ENCODE assay signal across 17 cellular contexts in genomic region chr18:8711736-8712135, GRCh38.
"Had no signal": no experiment of that assay in that cellular context is flagged by ENCODE, and none has a peak within 500 bp of the region (broad histone marks: within the 10 kb centered on the region; RNA-seq: fewer than 3 reads in every experiment).

No MANE protein-coding gene starts in this region.

- H3K36me3 Mint-ChIP-seq: activated naive CD8-positive, alpha-beta T cell treated with anti-CD3 and anti-CD28 coated beads, Interleukin-2, amount 10 ng/mL, durations not matched to agents 7 days and 5 days had no signal

- H3K4me3 Mint-ChIP-seq: activated naive CD8-positive, alpha-beta T cell treated with anti-CD3 and anti-CD28 coated beads, Interleukin-2, amount 10 ng/mL, durations not matched to agents 7 days and 5 days; activated T-cell treated with anti-CD3 and anti-CD28 coated beads, Interleukin-2, amount 50 U/mL, for 4 hours; neural crest cell had no signal

- H3K36me3 ChIP-seq: gastrocnemius medialis, ovary, tibial artery, vagina had no signal

- H3K27ac ChIP-seq: gastrocnemius medialis, hepatocyte, ovary, skin epidermis, tibial artery, vagina had no signal

- H3K9me3 Mint-ChIP-seq: activated naive CD8-positive, alpha-beta T cell treated with anti-CD3 and anti-CD28 coated beads, Interleukin-2, amount 10 ng/mL, durations not matched to agents 7 days and 5 days; activated T-cell treated with anti-CD3 and anti-CD28 coated beads, Interleukin-2, amount 50 U/mL, for 4 hours had no signal

- FAIRE-seq: colon, endothelial cell of umbilical vein had no signal

- H3K4me3 ChIP-seq: gastrocnemius medialis, hepatocyte, ovary, skin epidermis, tibial artery, vagina had no signal

- H3K27me3 ChIP-seq: gastrocnemius medialis, hepatocyte, ovary, tibial artery, vagina had no signal

- DNase-seq: activated CD4-positive, alpha-beta T cell treated with anti-CD3 and anti-CD28 coated beads, Interleukin-2, amount 50 U/mL, for 48 hours; activated naive CD8-positive, alpha-beta T cell treated with anti-CD3 and anti-CD28 coated beads, Interleukin-2, amount 10 ng/mL, durations not matched to agents 7 days and 5 days; activated T-cell treated with anti-CD3 and anti-CD28 coated beads, Interleukin-2, amount 50 U/mL, for 4 hours; anterior cingulate cortex; gastrocnemius medialis; left ventricle myocardium superior; mesendoderm; ovary; stimulated activated CD4-positive, alpha-beta T cell treated with anti-CD3 and anti-CD28 coated beads, Interleukin-4, amount 100 ng/mL, for 4 hours; tibial artery had no signal

- H3K27ac Mint-ChIP-seq: activated naive CD8-positive, alpha-beta T cell treated with anti-CD3 and anti-CD28 coated beads, Interleukin-2, amount 10 ng/mL, durations not matched to agents 7 days and 5 days had no signal

- H3K9me3 ChIP-seq: gastrocnemius medialis, ovary, tibial artery, vagina had no signal

- ATAC-seq: activated CD4-positive, CD25-positive, alpha-beta regulatory T cell treated with anti-CD3 and anti-CD28 coated beads, Interleukin-2, amount 50 U/mL, for 24 hours; activated T-cell treated with anti-CD3 and anti-CD28 coated beads, Interleukin-2, amount 50 U/mL, for 4 hours; gastrocnemius medialis; left ventricle myocardium superior had no signal
